Comparison of ENCODE assay signal across 27 cellular contexts in the genomic region with DNA sequence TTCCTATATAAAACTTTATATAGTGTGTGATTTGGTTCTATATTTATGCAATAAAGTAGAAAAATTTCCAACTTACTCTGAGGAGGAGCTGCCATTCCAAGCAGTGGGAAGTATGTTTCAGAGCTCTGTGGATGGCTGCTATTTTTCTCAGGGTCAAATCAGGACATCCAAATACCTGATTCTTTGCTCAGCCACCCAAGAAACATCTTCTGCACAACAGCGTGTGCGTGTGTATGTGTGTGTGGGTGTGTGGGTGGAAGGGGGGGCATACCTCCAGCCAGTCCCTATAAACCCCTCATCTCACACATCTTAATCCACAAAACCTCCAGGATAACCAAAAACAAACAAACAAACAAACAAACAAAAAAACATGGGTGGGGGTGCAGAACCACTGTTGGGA.
"Had no signal": no experiment of that assay in that cellular context is flagged by ENCODE, and none has a peak within 500 bp of the region (broad histone marks: within the 10 kb centered on the region; RNA-seq: fewer than 3 reads in every experiment).

No MANE protein-coding gene starts in this region.

- H3K36me3 ChIP-seq: breast epithelium, heart right ventricle, left lung, right lobe of liver, transverse colon had no signal

- H3K36me3 Mint-ChIP-seq: activated naive CD4-positive, alpha-beta T cell treated with anti-CD3 and anti-CD28 coated beads, Interleukin-2, amount 50 U/mL, for 24 hours; stimulated activated naive B cell treated with anti-CD40 and anti-IgM and Interleukin-4, amounts not matched to agents 10 μg/mL and 1 μg/mL and 100 μg/mL, for 72 hours; T-cell had no signal

- H3K27ac ChIP-seq: foreskin keratinocyte, left lung, right lobe of liver, testis had no signal

- H3K27me3 ChIP-seq: right lobe of liver, testis had no signal

- H3K9me3 Mint-ChIP-seq: activated CD8-positive, alpha-beta T cell treated with anti-CD3 and anti-CD28 coated beads for 36 hours; activated naive CD4-positive, alpha-beta T cell treated with anti-CD3 and anti-CD28 coated beads, Interleukin-2, amount 50 U/mL, for 24 hours; activated naive CD8-positive, alpha-beta T cell treated with anti-CD3 and anti-CD28 coated beads, Interleukin-2, amount 50 U/mL, for 24 hours; activated T-cell treated with anti-CD3 and anti-CD28 coated beads, Interleukin-2, amount 50 U/mL, for 4 hours; activated T-helper 17 cell treated with anti-CD3 and anti-CD28 coated beads, Interleukin-2, amount 50 U/mL, for 72 hours; central memory CD8-positive, alpha-beta T cell; dendritic cell treated with granulocyte-macrophage colony-stimulating factor and Interleukin-4, amounts not matched to agents 40 ng/mL and 50 ng/mL, for 4 days; endodermal cell; nephron; stimulated activated naive B cell treated with anti-CD40 and anti-IgM and Interleukin-4, amounts not matched to agents 10 μg/mL and 1 μg/mL and 100 μg/mL, for 72 hours; T-cell had no signal

- H3K4me1 Mint-ChIP-seq: activated naive CD4-positive, alpha-beta T cell treated with anti-CD3 and anti-CD28 coated beads, Interleukin-2, amount 50 U/mL, for 24 hours; activated naive CD8-positive, alpha-beta T cell treated with anti-CD3 and anti-CD28 coated beads, Interleukin-2, amount 50 U/mL, for 24 hours; activated T-helper 17 cell treated with anti-CD3 and anti-CD28 coated beads, Interleukin-2, amount 50 U/mL, for 72 hours; central memory CD8-positive, alpha-beta T cell; endodermal cell; T-cell had no signal

- H3K27ac Mint-ChIP-seq: activated B cell treated with CpG ODN at 0.5 μM for 24 hours; activated CD8-positive, alpha-beta T cell treated with anti-CD3 and anti-CD28 coated beads for 36 hours; activated naive CD4-positive, alpha-beta T cell treated with anti-CD3 and anti-CD28 coated beads, Interleukin-2, amount 50 U/mL, for 24 hours; activated naive CD8-positive, alpha-beta T cell treated with anti-CD3 and anti-CD28 coated beads, Interleukin-2, amount 50 U/mL, for 24 hours; activated T-helper 17 cell treated with anti-CD3 and anti-CD28 coated beads, Interleukin-2, amount 50 U/mL, for 72 hours; dendritic cell treated with granulocyte-macrophage colony-stimulating factor and Interleukin-4, amounts not matched to agents 40 ng/mL and 50 ng/mL, for 4 days; endodermal cell; stimulated activated naive B cell treated with anti-CD40 and anti-IgM and Interleukin-4, amounts not matched to agents 10 μg/mL and 1 μg/mL and 100 μg/mL, for 72 hours; T-cell had no signal

- ATAC-seq: activated CD8-positive, alpha-beta T cell treated with anti-CD3 and anti-CD28 coated beads for 36 hours; activated naive CD8-positive, alpha-beta T cell treated with anti-CD3 and anti-CD28 coated beads, Interleukin-2, amount 50 U/mL, for 24 hours; activated T-cell treated with anti-CD3 and anti-CD28 coated beads, Interleukin-2, amount 50 U/mL, for 4 hours; activated T-helper 17 cell treated with anti-CD3 and anti-CD28 coated beads, Interleukin-2, amount 50 U/mL, for 72 hours; esophagus mucosa; foreskin keratinocyte; left lung; mucosa of descending colon; right lobe of liver; stimulated activated naive B cell treated with anti-CD40 and anti-IgM and Interleukin-4, amounts not matched to agents 10 μg/mL and 1 μg/mL and 100 μg/mL, for 72 hours; T-cell had no signal

- H3K4me1 ChIP-seq: breast epithelium, heart right ventricle, left lung, right lobe of liver, testis had no signal

- H3K4me3 ChIP-seq: breast epithelium, heart right ventricle, left lung, lung, mucosa of descending colon, right lobe of liver, testis, transverse colon had no signal

- DNase-seq: activated B cell treated with CpG ODN at 0.5 μM for 24 hours; activated CD4-positive, alpha-beta T cell treated with anti-CD3 and anti-CD28 coated beads, Interleukin-2, amount 50 U/mL, for 1 hour; activated CD8-positive, alpha-beta T cell treated with anti-CD3 and anti-CD28 coated beads for 36 hours; activated naive CD8-positive, alpha-beta T cell treated with anti-CD3 and anti-CD28 coated beads, Interleukin-2, amount 50 U/mL, for 24 hours; activated T-cell treated with anti-CD3 and anti-CD28 coated beads, Interleukin-2, amount 50 U/mL, for 4 hours; endodermal cell; foreskin keratinocyte; heart right ventricle; kidney glomerular epithelial cell; left lung; mucosa of descending colon; right lobe of liver; small intestine; stimulated activated CD4-positive, alpha-beta T cell treated with anti-CD3 and anti-CD28 coated beads, Interleukin-1b, Interleukin-23, amount 100 ng/mL, for 48 hours; stimulated activated CD4-positive, alpha-beta T cell treated with anti-CD3 and anti-CD28 coated beads, Interleukin-4, amount 100 ng/mL, for 4 hours; stimulated activated naive B cell treated with anti-CD40 and anti-IgM and Interleukin-4, amounts not matched to agents 10 μg/mL and 1 μg/mL and 100 μg/mL, for 72 hours; T-cell; testis; transverse colon had no signal

- H3K4me3 Mint-ChIP-seq: activated B cell treated with CpG ODN at 0.5 μM for 24 hours; activated CD8-positive, alpha-beta T cell treated with anti-CD3 and anti-CD28 coated beads for 36 hours; activated naive CD4-positive, alpha-beta T cell treated with anti-CD3 and anti-CD28 coated beads, Interleukin-2, amount 50 U/mL, for 24 hours; activated naive CD8-positive, alpha-beta T cell treated with anti-CD3 and anti-CD28 coated beads, Interleukin-2, amount 50 U/mL, for 24 hours; activated T-cell treated with anti-CD3 and anti-CD28 coated beads, Interleukin-2, amount 50 U/mL, for 4 hours; activated T-helper 17 cell treated with anti-CD3 and anti-CD28 coated beads, Interleukin-2, amount 50 U/mL, for 72 hours; central memory CD8-positive, alpha-beta T cell; dendritic cell treated with granulocyte-macrophage colony-stimulating factor and Interleukin-4, amounts not matched to agents 40 ng/mL and 50 ng/mL, for 4 days; endodermal cell; stimulated activated naive B cell treated with anti-CD40 and anti-IgM and Interleukin-4, amounts not matched to agents 10 μg/mL and 1 μg/mL and 100 μg/mL, for 72 hours; T-cell had no signal

- H3K9me3 ChIP-seq: breast epithelium, heart right ventricle, left lung, mucosa of descending colon, right lobe of liver, testis, transverse colon had no signal
